In genomic region chr1:6554031-6554906, GRCh38 we compare ENCODE assay signal across 8 cellular contexts. TPM values are rescaled to one million over a fixed set of nuclear protein-coding genes. Genes with fewer than 3 reads are reported as not detected.
DNase-seq lines count a peak whose midpoint lies in the region; ATAC-seq and TF ChIP-seq lines count a peak whose summit lies in the region.

Gene NOL9 (minus strand): TSS chr1:6554513. CDS start chr1:6554502, 11 bp downstream.

- H3K36me3 ChIP-seq in adrenal gland (replicated peaks in 1 of 2): peaks cover 0 to 13% of the 10 kb centered on the region in 2 donors
- peaks cover 0 to 22% (median 12%) of the 10 kb centered on the region in 9 donors for H3K36me3 ChIP-seq in heart right ventricle
- peaks cover 18% of the 10 kb centered on the region for H3K36me3 ChIP-seq in upper lobe of right lung

- 1 to 18% (median 5%) methylated on average over 10 to 85 of the region's 87 CpGs for WGBS in adrenal gland, 4 donors
- WGBS in heart right ventricle, 2 donors: 2 to 3% methylated on average over 86 to 87 of the region's 87 CpGs

- intact Hi-C loops in adrenal gland (cut with DNase I) (loop anchor here in 1 of 2 donors (5.0 kb wide), 1 partner anchor 67 kb away; no protein-coding TSS in a partner anchor), heart right ventricle (cut with DNase I) (loop anchor here in 6 of 10 donors (1.0 to 10.0 kb wide), 9 partner anchors 25 to 93 kb away; partner anchors contain the start of genes ZBTB48 (in 3 of the 6) and KLHL21 (in 2 of the 6)), posterior vena cava (cut with DNase I) (loop anchor here in 1 of 2 donors (10.0 kb wide), 1 partner anchor 81 kb away; no protein-coding TSS in a partner anchor), upper lobe of right lung (cut with DNase I) (no loop called here)

- H3K9me3 ChIP-seq in adrenal gland (replicated peaks in 1 of 3): no peaks in the 10 kb centered on the region
- no peaks in the 10 kb centered on the region for H3K9me3 ChIP-seq in heart right ventricle
- no peaks in the 10 kb centered on the region for H3K9me3 ChIP-seq in upper lobe of right lung

- DNase-seq in NCI-H1417 (lab: John Stamatoyannopoulos, UW) (peak; percentile 90 to 93 (median 91)), T follicular helper cell (ENCODE audit: low read depth) (peak; percentile 93), adrenal gland (peak; percentile 92 to 96 (median 94)), heart right ventricle (peak; percentile 96), posterior vena cava (ENCODE audit: low spot score) (peak; percentile 99), upper lobe of right lung (peak; percentile 98)

- TF ChIP-seq CTCF in GM12874 (IDR thresholded peaks at IDR 0.05; ENCODE audit: insufficient read depth, low read depth, low read length): peak; percentile 93
- TF ChIP-seq CTCF in adrenal gland (IDR thresholded peaks at IDR 0.05): peak; percentile 89 to 97 (median 94)
- TF ChIP-seq CTCF in heart right ventricle (IDR thresholded peaks at IDR 0.05): peak; percentile 93 to 98 (median 96)
- peak; percentile 95 for TF ChIP-seq CTCF in upper lobe of right lung (IDR thresholded peaks at IDR 0.05)

- ATAC-seq in HG02763 (IDR thresholded peaks at IDR 0.05; ENCODE audit: unreplicated experiment) (peak; percentile 91), heart right ventricle (peak; percentile 96 to 99 (median 98)), upper lobe of right lung (peak; percentile 100)

- H3K4me1 ChIP-seq in adrenal gland (replicated peaks in 1 of 2) (peaks cover 7 to 22% of the 10 kb centered on the region in 2 donors), heart right ventricle (peaks cover 10 to 26% (median 22%) of the 10 kb centered on the region in 9 donors), upper lobe of right lung (peaks cover 21% of the 10 kb centered on the region)

- peak within 1 kb of the TSS in 4 of 5 donors; percentile 41 to 87 (median 60) for H3K27ac ChIP-seq in adrenal gland
- peak within 1 kb of the TSS; percentile 20 to 90 (median 85) for H3K27ac ChIP-seq in heart right ventricle
- H3K27ac ChIP-seq in upper lobe of right lung: peak within 1 kb of the TSS; percentile 79

- H3K4me3 ChIP-seq in adrenal gland (peak within 1 kb of the TSS; percentile 10 to 99 (median 78)), heart right ventricle (peak within 1 kb of the TSS; percentile 79 to 100 (median 94)), upper lobe of right lung (peak within 1 kb of the TSS; percentile 98)

- H3K27me3 ChIP-seq in adrenal gland (no peaks in the 10 kb centered on the region), heart right ventricle (no peaks in the 10 kb centered on the region), upper lobe of right lung (no peaks in the 10 kb centered on the region)

- TF ChIP-seq POLR2A in adrenal gland (IDR thresholded peaks at IDR 0.05): peak; percentile 6 to 47

RNA-seq across cellular contexts. Expression of gene NOL9, which starts in this region (rescaled TPM):
- 10 to 100 TPM; 10.3 to 39.7 (median 26.1) TPM for total RNA-seq in adrenal gland
- polyA plus RNA-seq in adrenal gland: 10 to 100 TPM in 1 of 3 donors, 1 to 10 TPM in 2; 5.9 to 14.3 (median 8.0) TPM
- 10 to 100 TPM; 13.5 to 19.3 (median 15.3) TPM for total RNA-seq in heart right ventricle
- polyA plus RNA-seq in heart right ventricle: 1 to 10 TPM; 3.0 to 5.9 TPM
- 10 to 100 TPM; 21.2 to 23.9 TPM for total RNA-seq in posterior vena cava
- total RNA-seq in upper lobe of right lung: 23.6 TPM

Comparison
In these comparisons a context has a peak if more than half of its experiments do, and no peak if none do; other contexts are left out.
1. Peak in every context shown above with its lines: DNase-seq, ATAC-seq, H3K4me3 ChIP-seq and H3K27ac ChIP-seq.